ENCODE assay signal across 36 cellular contexts in the genomic region with DNA sequence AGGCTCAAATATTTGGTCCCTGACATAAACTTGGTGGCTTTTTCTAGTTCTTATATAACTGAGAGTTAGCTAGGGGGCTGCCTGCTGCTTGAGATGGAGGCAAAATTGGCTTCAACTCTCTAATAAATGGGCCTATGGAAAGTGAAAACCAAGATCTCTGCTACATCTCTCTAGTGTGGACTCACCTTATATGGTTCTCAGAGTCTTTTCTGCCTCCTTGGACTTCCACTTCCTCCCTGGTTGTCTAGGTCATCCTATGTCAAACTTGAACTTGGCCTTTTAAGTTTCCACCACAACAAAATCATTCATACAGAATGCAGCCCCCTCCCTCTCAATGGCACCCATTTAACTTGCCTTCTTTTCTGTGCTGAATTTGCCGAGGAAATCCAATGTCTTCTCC. TPM values are rescaled to one million over a fixed set of nuclear protein-coding genes. Genes with fewer than 3 reads are reported as not detected.
DNase-seq lines count a peak whose midpoint lies in the region; ATAC-seq, FAIRE-seq and TF ChIP-seq lines count a peak whose summit lies in the region.
"Had no signal": no experiment of that assay in that cellular context is flagged by ENCODE, and none has a peak within 500 bp of the region (broad histone marks: within the 10 kb centered on the region; RNA-seq: fewer than 3 reads in every experiment).

No MANE protein-coding gene starts in this region.

- ATAC-seq in GM19395 (IDR thresholded peaks at IDR 0.05; ENCODE audit: unreplicated experiment) (peak; percentile 44), IMR-90 (ENCODE audit: low read depth) (no peak), HG03280 (IDR thresholded peaks at IDR 0.05; ENCODE audit: unreplicated experiment) (no peak), GM19397 (IDR thresholded peaks at IDR 0.05; ENCODE audit: unreplicated experiment) (no peak)
- ATAC-seq: GM23338; left cardiac atrium; naive thymus-derived CD8-positive, alpha-beta T cell; sciatic nerve had no signal

- no peak overlapping the region for H3K4me3 Mint-ChIP-seq in dendritic cell treated with granulocyte-macrophage colony-stimulating factor and Interleukin-4, amounts not matched to agents 40 ng/mL and 50 ng/mL, for 4 days
- no peak overlapping the region for H3K4me3 Mint-ChIP-seq in activated T-helper 2 cell treated with anti-CD3 and anti-CD28 coated beads, Interferon-gamma antibody, Interleukin-2, Interleukin-4, amounts not matched to agents 10 μg/mL and 5 μg/mL and 100 μg/mL, durations not matched to agents 14 hours and 24 hours and 36 hours (ENCODE audit: low read depth)
- H3K4me3 Mint-ChIP-seq: activated naive CD8-positive, alpha-beta T cell; GM23338; immature natural killer cell; naive thymus-derived CD8-positive, alpha-beta T cell; type B pancreatic cell had no signal

- no peak overlapping the region for H2AFZ ChIP-seq in IMR-90 (replicated peaks; ENCODE audit: low read length, poor library complexity)
- no peak overlapping the region for H2AFZ ChIP-seq in neuronal stem cell (ENCODE audit: low read length)
- H2AFZ ChIP-seq: GM23338 had no signal

- no CpG with 5 or more reads among the region's 1 CpG for WGBS in IMR-90 (ENCODE audit: extremely low coverage in 2 of 2, insufficient read length in 1 of 2), 2 experiments
- no CpG with 5 or more reads among the region's 1 CpG for WGBS in neuronal stem cell (ENCODE audit: extremely low coverage in 2 of 2, insufficient read length in 2 of 2, insufficient replicate concordance in 1 of 2), 2 donors

- FAIRE-seq in GM12891 (lab: Jason Lieb, UNC), result no peak
- FAIRE-seq: bronchial epithelial cell, G401.6 had no signal

- H3K4me2 ChIP-seq in IMR-90 (ENCODE audit: low read depth, low read length) (no peak overlapping the region), neuronal stem cell (ENCODE audit: insufficient read depth, low read length, poor library complexity, severe bottlenecking) (no peak overlapping the region)
- H3K4me2 ChIP-seq: GM23338 had no signal

- H4K20me1 ChIP-seq in IMR-90 (ENCODE audit: insufficient read depth, low read length), result no peaks in the 10 kb centered on the region

- no peaks in the 10 kb centered on the region for H3K27me3 Mint-ChIP-seq in dendritic cell treated with granulocyte-macrophage colony-stimulating factor and Interleukin-4, amounts not matched to agents 40 ng/mL and 50 ng/mL, for 4 days
- H3K27me3 Mint-ChIP-seq in activated T-helper 2 cell treated with anti-CD3 and anti-CD28 coated beads, Interferon-gamma antibody, Interleukin-2, Interleukin-4, amounts not matched to agents 10 μg/mL and 5 μg/mL and 100 μg/mL, durations not matched to agents 14 hours and 24 hours and 36 hours (ENCODE audit: low read depth), result peaks cover 13% of the 10 kb centered on the region
- H3K27me3 Mint-ChIP-seq: activated naive CD8-positive, alpha-beta T cell; naive thymus-derived CD8-positive, alpha-beta T cell had no signal

- H3K4me1 ChIP-seq in IMR-90 (ENCODE audit: control insufficient read depth, insufficient read depth, low read length) (peaks cover 4% of the 10 kb centered on the region), neuronal stem cell (ENCODE audit: control insufficient read depth in 2 of 2, insufficient read depth in 1 of 2, low read depth in 1 of 2, low read length in 2 of 2) (peaks cover 0 to 2% of the 10 kb centered on the region in 2 donors)
- H3K4me1 ChIP-seq: BE2C, prostate gland had no signal

- peak overlapping the region; percentile 18; the same call in 1 of the 2 replicates for H3K14ac ChIP-seq in IMR-90 (replicated peaks; ENCODE audit: low read depth, low read length)
- H3K14ac ChIP-seq in neuronal stem cell (ENCODE audit: low read length), result no peak overlapping the region

- no peak overlapping the region for H3K56ac ChIP-seq in IMR-90 (ENCODE audit: extremely low read depth, insufficient read depth, low read length)

- CTCF ChIA-PET in IMR-90 (lab: Yijun Ruan, JAX), result interaction anchor here (3.2 kb wide), 1 partner anchor 215 kb away, joined by 24 read pairs; no protein-coding TSS in a partner anchor

- TF ChIP-seq CTCF in IMR-90 (conservative IDR thresholded peaks at IDR 0.05; ENCODE audit: low read depth, low read length), result no peak

- H4K91ac ChIP-seq in IMR-90 (ENCODE audit: insufficient read depth, low read depth, low read length), result no peak overlapping the region
- H4K91ac ChIP-seq in neuronal stem cell (ENCODE audit: low read depth, low read length, poor library complexity), result no peak overlapping the region

- POLR2A ChIA-PET in IMR-90 (lab: Charles Lee; ENCODE audit: unreplicated experiment), result no interaction called here

- no peak overlapping the region for H3K4me3 ChIP-seq in IMR-90 (ENCODE audit: insufficient read depth, low read depth, low read length)
- H3K4me3 ChIP-seq in neuronal stem cell (ENCODE audit: low read length in 2 of 2), result no peak overlapping the region
- H3K4me3 ChIP-seq: GM23338, lung, prostate gland had no signal

- intact Hi-C loops in IMR-90 (cut with micrococcal nuclease), result no loop called here
- intact Hi-C loops in dendritic cell treated with granulocyte-macrophage colony-stimulating factor and Interleukin-4, amounts not matched to agents 40 ng/mL and 50 ng/mL, for 4 days (cut with micrococcal nuclease), result no loop called here
- intact Hi-C loops in activated T-helper 2 cell treated with anti-CD3 and anti-CD28 coated beads, Interferon-gamma antibody, Interleukin-2, Interleukin-4, amounts not matched to agents 10 μg/mL and 5 μg/mL and 100 μg/mL, durations not matched to agents 14 hours and 24 hours and 36 hours (cut with micrococcal nuclease), result loop anchor here (10.0 kb wide), 1 partner anchor 344 kb away; no protein-coding TSS in a partner anchor

- no peaks in the 10 kb centered on the region for H3K9me3 Mint-ChIP-seq in dendritic cell treated with granulocyte-macrophage colony-stimulating factor and Interleukin-4, amounts not matched to agents 40 ng/mL and 50 ng/mL, for 4 days
- H3K9me3 Mint-ChIP-seq in activated T-helper 2 cell treated with anti-CD3 and anti-CD28 coated beads, Interferon-gamma antibody, Interleukin-2, Interleukin-4, amounts not matched to agents 10 μg/mL and 5 μg/mL and 100 μg/mL, durations not matched to agents 14 hours and 24 hours and 36 hours, result no peaks in the 10 kb centered on the region
- H3K9me3 Mint-ChIP-seq: GM23338; immature natural killer cell; naive thymus-derived CD8-positive, alpha-beta T cell; type B pancreatic cell had no signal

- H2BK15ac ChIP-seq in IMR-90 (ENCODE audit: low read depth, low read length) (peak overlapping the region; percentile 8; the same call in 1 of the 3 replicates), neuronal stem cell (ENCODE audit: low read length) (no peak overlapping the region)

- H2BK12ac ChIP-seq in neuronal stem cell (ENCODE audit: low read length), result no peak overlapping the region

- in situ Hi-C loops in IMR-90 (cut with MboI; ENCODE audit: low sequenced_read_pairs), result no loop called here

- H2AK9ac ChIP-seq in IMR-90 (replicated peaks; ENCODE audit: low read depth, low read length, poor library complexity), result peak overlapping the region; percentile 42

- no peak for TF ChIP-seq RAD21 in IMR-90 (IDR thresholded peaks at IDR 0.05; ENCODE audit: low read length)

- H3K18ac ChIP-seq in IMR-90 (ENCODE audit: low read depth, low read length) (no peak overlapping the region), neuronal stem cell (ENCODE audit: low read length) (no peak overlapping the region)

- H2BK5ac ChIP-seq in IMR-90 (ENCODE audit: low read depth, low read length, poor library complexity, severe bottlenecking), result no peak overlapping the region
- H2BK5ac ChIP-seq in neuronal stem cell (ENCODE audit: low read length), result no peak overlapping the region

- H3K27ac ChIP-seq in IMR-90 (ENCODE audit: insufficient read depth, low read length), result no peak overlapping the region
- H3K27ac ChIP-seq in neuronal stem cell (replicated peaks; ENCODE audit: low read length), result no peak overlapping the region
- H3K27ac ChIP-seq: epithelial cell of prostate, prostate gland, VCaP had no signal

- H3K23ac ChIP-seq in IMR-90 (ENCODE audit: low read depth, low read length) (0 out of 2 replicates have a peak overlapping the region, but pooled peaks have one; percentile 44), neuronal stem cell (ENCODE audit: low read depth, low read length, poor library complexity) (no peak overlapping the region)

- DNase-seq in GM12891 (ENCODE audit: insufficient read length, low spot score), result no peak
- DNase-seq in IMR-90, result no peak
- DNase-seq in neuronal stem cell (ENCODE audit: low spot score), result no peak
- no peak for DNase-seq in activated T-helper 2 cell treated with anti-CD3 and anti-CD28 coated beads, Interferon-gamma antibody, Interleukin-2, Interleukin-4, amounts not matched to agents 10 μg/mL and 5 μg/mL and 100 μg/mL, durations not matched to agents 14 hours and 24 hours and 36 hours (ENCODE audit: low spot score)
- DNase-seq: ACHN; activated CD4-positive, alpha-beta T cell treated with anti-CD3 and anti-CD28 coated beads for 48 hours; aorta; BE2C; DMS79; effector CD8-positive, alpha-beta T cell; immature natural killer cell; left cardiac atrium; naive thymus-derived CD8-positive, alpha-beta T cell; NCI-H1417 treated with DMSO at 0.1 percent for 48 hours; NCI-H2081 treated with DMSO at 0.1 percent for 48 hours; NCI-H2227 treated with DMSO at 0.1 percent for 48 hours; NCI-H69; occipital lobe; stimulated activated CD4-positive, alpha-beta T cell treated with anti-CD3 and anti-CD28 coated beads, Interleukin-12 subunit alpha, Interleukin-12 subunit beta, amount 100 ng/mL, for 4 hours; stimulated activated CD4-positive, alpha-beta T cell treated with anti-CD3 and anti-CD28 coated beads, Interleukin-2, amount 100 ng/mL, for 48 hours; T1000 had no signal

- peak overlapping the region; percentile 71; the same call in 1 of the 2 replicates for H3K4ac ChIP-seq in IMR-90 (ENCODE audit: low read depth, low read length)
- no peak overlapping the region for H3K4ac ChIP-seq in neuronal stem cell (ENCODE audit: low read length)

- H3K9me3 ChIP-seq in IMR-90 (ENCODE audit: control insufficient read depth, insufficient read depth, low read length) (no peaks in the 10 kb centered on the region), neuronal stem cell (replicated peaks in 1 of 2; ENCODE audit: control insufficient read depth in 2 of 2, insufficient read depth in 1 of 2, low read depth in 1 of 2, low read length in 2 of 2) (no peaks in the 10 kb centered on the region)
- H3K9me3 ChIP-seq: BE2C, prostate gland had no signal

- H3K9ac ChIP-seq in IMR-90 (ENCODE audit: low read depth, low read length) (no peak overlapping the region), neuronal stem cell (ENCODE audit: low read depth, low read length, poor library complexity) (no peak overlapping the region)

- TF ChIP-seq POLR2A in GM12891 (IDR thresholded peaks at IDR 0.05; ENCODE audit: low read depth, low read length), result no peak
- no peak for TF ChIP-seq POLR2A in IMR-90 (IDR thresholded peaks at IDR 0.05; ENCODE audit: low read depth, low read length)

- peak overlapping the region; percentile 61 for H3K27ac Mint-ChIP-seq in dendritic cell treated with granulocyte-macrophage colony-stimulating factor and Interleukin-4, amounts not matched to agents 40 ng/mL and 50 ng/mL, for 4 days
- no peak overlapping the region for H3K27ac Mint-ChIP-seq in activated T-helper 2 cell treated with anti-CD3 and anti-CD28 coated beads, Interferon-gamma antibody, Interleukin-2, Interleukin-4, amounts not matched to agents 10 μg/mL and 5 μg/mL and 100 μg/mL, durations not matched to agents 14 hours and 24 hours and 36 hours
- H3K27ac Mint-ChIP-seq: activated naive CD8-positive, alpha-beta T cell; GM23338; immature natural killer cell; type B pancreatic cell had no signal

- H2BK120ac ChIP-seq in IMR-90 (ENCODE audit: low read depth, low read length) (peak overlapping the region; percentile 48; the same call in 1 of the 2 replicates), neuronal stem cell (ENCODE audit: low read depth, low read length) (no peak overlapping the region)

- dilution Hi-C loops in IMR-90 (cut with HindIII; ENCODE audit: low sequenced_read_pairs, unreplicated experiment), result no loop called here

- peaks cover 21% of the 10 kb centered on the region for H3K27me3 ChIP-seq in IMR-90 (ENCODE audit: control insufficient read depth, insufficient read depth, low read length)
- no peaks in the 10 kb centered on the region for H3K27me3 ChIP-seq in neuronal stem cell (ENCODE audit: control insufficient read depth in 3 of 3, insufficient read depth in 3 of 3, low read depth in 1 of 3, low read length in 3 of 3)
- H3K27me3 ChIP-seq: BE2C had no signal

- BruUV-seq in IMR-90 (replicated peaks; lab: Mats Ljungman, UMichigan), result no TSS peak

- no peaks in the 10 kb centered on the region for H3K36me3 ChIP-seq in IMR-90 (ENCODE audit: control insufficient read depth, insufficient read depth, low read length)
- H3K36me3 ChIP-seq in neuronal stem cell (replicated peaks in 1 of 2; ENCODE audit: control insufficient read depth in 2 of 2, insufficient read depth in 2 of 2, low read length in 2 of 2), result no peaks in the 10 kb centered on the region
- H3K36me3 ChIP-seq: BE2C, prostate gland had no signal

- peaks cover 46% of the 10 kb centered on the region for H3K4me1 Mint-ChIP-seq in dendritic cell treated with granulocyte-macrophage colony-stimulating factor and Interleukin-4, amounts not matched to agents 40 ng/mL and 50 ng/mL, for 4 days (ENCODE audit: low read depth)
- H3K4me1 Mint-ChIP-seq in activated T-helper 2 cell treated with anti-CD3 and anti-CD28 coated beads, Interferon-gamma antibody, Interleukin-2, Interleukin-4, amounts not matched to agents 10 μg/mL and 5 μg/mL and 100 μg/mL, durations not matched to agents 14 hours and 24 hours and 36 hours (ENCODE audit: low read depth), result peaks cover 38% of the 10 kb centered on the region

- no peak overlapping the region for H4K5ac ChIP-seq in IMR-90 (ENCODE audit: low read depth, low read length)

- H3K9me1 ChIP-seq in IMR-90 (ENCODE audit: insufficient read depth, low read length), result 0 out of 2 replicates have a peak, but pooled peaks cover 4% of the 10 kb centered on the region

- no peaks in the 10 kb centered on the region for H3K36me3 Mint-ChIP-seq in dendritic cell treated with granulocyte-macrophage colony-stimulating factor and Interleukin-4, amounts not matched to agents 40 ng/mL and 50 ng/mL, for 4 days (ENCODE audit: low read depth)
- no peaks in the 10 kb centered on the region for H3K36me3 Mint-ChIP-seq in activated T-helper 2 cell treated with anti-CD3 and anti-CD28 coated beads, Interferon-gamma antibody, Interleukin-2, Interleukin-4, amounts not matched to agents 10 μg/mL and 5 μg/mL and 100 μg/mL, durations not matched to agents 14 hours and 24 hours and 36 hours (ENCODE audit: low read depth)
- H3K36me3 Mint-ChIP-seq: activated naive CD8-positive, alpha-beta T cell; immature natural killer cell; naive thymus-derived CD8-positive, alpha-beta T cell; type B pancreatic cell had no signal

- peak overlapping the region; percentile 41; the same call in 1 of the 2 replicates for H2BK20ac ChIP-seq in IMR-90 (ENCODE audit: low read depth, low read length)

- H2AK5ac ChIP-seq in IMR-90 (ENCODE audit: low read depth, low read length), result no peak overlapping the region; the same call in 1 of the 2 replicates
- no peak overlapping the region for H2AK5ac ChIP-seq in neuronal stem cell (ENCODE audit: low read depth, low read length)

- H4K8ac ChIP-seq in IMR-90 (ENCODE audit: low read depth in 2 of 2, low read length in 2 of 2), result peak overlapping the region in 1 of 2 experiments; percentile 24; a peak in 1 of 4 replicates
- no peak overlapping the region for H4K8ac ChIP-seq in neuronal stem cell (ENCODE audit: low read depth, low read length)

- H3K79me1 ChIP-seq in IMR-90 (ENCODE audit: low read depth in 1 of 2, low read length in 2 of 2) (no peaks in the 10 kb centered on the region), neuronal stem cell (ENCODE audit: low read depth, low read length) (no peaks in the 10 kb centered on the region)

RNA-seq across cellular contexts. Expression of gene ARHGAP25, which starts 23.9 kb away (rescaled TPM):
- 3.8 TPM for polyA plus RNA-seq in GM12891 (2012; ENCODE audit: low read depth, missing spikeins)
- total RNA-seq in IMR-90 (2012; rRNA removed), result 0.28 and 0.36 TPM in 2 replicates
- 0.27 and 0.29 TPM in 2 replicates for polyA plus RNA-seq in IMR-90 (2012; rRNA removed)
- 0.24 and 0.30 TPM in 2 replicates for polyA plus RNA-seq in IMR-90 (2012; cell fraction: cytosol; rRNA removed)
- polyA plus RNA-seq in IMR-90 (2012; cell fraction: nucleus; rRNA removed; ENCODE audit: low replicate concordance), result 0.14 and 0.45 TPM in 2 replicates
- 1.4 TPM for polyA plus RNA-seq in neuronal stem cell (2013, experiment 1 of 2)
- 1.4 TPM for polyA plus RNA-seq in neuronal stem cell (2013, experiment 2 of 2)
- total RNA-seq in activated T-helper 2 cell treated with anti-CD3 and anti-CD28 coated beads, Interferon-gamma antibody, Interleukin-2, Interleukin-4, amounts not matched to agents 10 μg/mL and 5 μg/mL and 100 μg/mL, durations not matched to agents 14 hours and 24 hours and 36 hours, result 39.9 and 41.3 TPM in 2 replicates
- total RNA-seq: HT-29 had no signal

Comparison
In these comparisons a context has a peak if more than half of its experiments do, and no peak if none do; other contexts are left out.
1. RNA of gene ARHGAP25, which starts 23.9 kb away (total RNA-seq): 39.9 to 41.3 TPM in activated T-helper 2 cell treated with anti-CD3 and anti-CD28 coated beads, Interferon-gamma antibody, Interleukin-2, Interleukin-4, amounts not matched to agents 10 μg/mL and 5 μg/mL and 100 μg/mL, durations not matched to agents 14 hours and 24 hours and 36 hours; 0.28 to 0.36 TPM in IMR-90; every median in the first group is over 10 times any median in the second.